8 cellular contexts compared by ENCODE assay signal in genomic region chr1:155322953-155323728, GRCh38. TPM values are rescaled to one million over a fixed set of nuclear protein-coding genes. Genes with fewer than 3 reads are reported as not detected.
DNase-seq lines count a peak whose midpoint lies in the region; ATAC-seq and TF ChIP-seq lines count a peak whose summit lies in the region.

No MANE protein-coding gene starts in this region.

- peak; percentile 37 for ATAC-seq in GM21717 (IDR thresholded peaks at IDR 0.05; ENCODE audit: unreplicated experiment)
- ATAC-seq in natural killer cell treated with Interleukin-12 subunit alpha and Interleukin-12 subunit beta and Interleukin-15 and Interleukin-18, amount 100 ng/mL, for 72 hours = peak; percentile 68 to 73
- ATAC-seq in stimulated activated naive B cell treated with anti-CD40 and anti-IgM and Interleukin-4, amounts not matched to agents 10 μg/mL and 1 μg/mL and 100 μg/mL, for 72 hours (replicated peaks) = peak; percentile 66 to 68

- H3K4me1 Mint-ChIP-seq in natural killer cell treated with Interleukin-12 subunit alpha and Interleukin-12 subunit beta and Interleukin-15 and Interleukin-18, amount 100 ng/mL, for 72 hours (ENCODE audit: low read depth in 2 of 2) = peaks cover 31 to 35% of the 10 kb centered on the region in 2 donors
- peaks cover 40 to 72% of the 10 kb centered on the region in 2 donors for H3K4me1 Mint-ChIP-seq in stimulated activated naive B cell treated with anti-CD40 and anti-IgM and Interleukin-4, amounts not matched to agents 10 μg/mL and 1 μg/mL and 100 μg/mL, for 72 hours

- DNase-seq in D341Med (ENCODE audit: low spot score) = peak; percentile 96
- DNase-seq in RWPE1 (ENCODE audit: low spot score) = peak; percentile 96
- peak; percentile 79 for DNase-seq in activated effector memory CD4-positive, alpha-beta T cell treated with Interleukin-2 at 50 U/mL for 16 hours
- DNase-seq in fibroblast of peridontal ligament (ENCODE audit: extremely low read depth) = peak; percentile 95
- DNase-seq in natural killer cell treated with Interleukin-12 subunit alpha and Interleukin-12 subunit beta and Interleukin-15 and Interleukin-18, amount 100 ng/mL, for 72 hours (ENCODE audit: low spot score) = peak; percentile 90
- DNase-seq in stimulated activated naive B cell treated with anti-CD40 and anti-IgM and Interleukin-4, amounts not matched to agents 10 μg/mL and 1 μg/mL and 100 μg/mL, for 72 hours = peak; percentile 83

- H3K4me3 Mint-ChIP-seq in natural killer cell treated with Interleukin-12 subunit alpha and Interleukin-12 subunit beta and Interleukin-15 and Interleukin-18, amount 100 ng/mL, for 72 hours = peak overlapping the region; percentile 92
- peak overlapping the region; percentile 89 to 95 for H3K4me3 Mint-ChIP-seq in stimulated activated naive B cell treated with anti-CD40 and anti-IgM and Interleukin-4, amounts not matched to agents 10 μg/mL and 1 μg/mL and 100 μg/mL, for 72 hours

- CTCF ChIA-PET in RWPE1 (lab: Yijun Ruan, JAX) = interaction anchor here (0.5 to 5.1 kb wide), 13 partner anchors 10 to 325 kb away, joined by 3 to 34 read pairs (median 4); partner anchors contain the start of gene THBS3

- POLR2A ChIA-PET in RWPE1 (lab: Yijun Ruan, JAX; ENCODE audit: low non-redundant PET) = interaction anchor here (0.7 kb wide), 1 partner anchor 50 kb away, joined by 3 read pairs; no protein-coding TSS in a partner anchor

- H3K27me3 Mint-ChIP-seq in natural killer cell treated with Interleukin-12 subunit alpha and Interleukin-12 subunit beta and Interleukin-15 and Interleukin-18, amount 100 ng/mL, for 72 hours = no peaks in the 10 kb centered on the region
- H3K27me3 Mint-ChIP-seq in stimulated activated naive B cell treated with anti-CD40 and anti-IgM and Interleukin-4, amounts not matched to agents 10 μg/mL and 1 μg/mL and 100 μg/mL, for 72 hours = no peaks in the 10 kb centered on the region

- H3K27ac Mint-ChIP-seq in natural killer cell treated with Interleukin-12 subunit alpha and Interleukin-12 subunit beta and Interleukin-15 and Interleukin-18, amount 100 ng/mL, for 72 hours = peak overlapping the region in 1 of 2 donors; percentile 21
- peak overlapping the region; percentile 56 for H3K27ac Mint-ChIP-seq in stimulated activated naive B cell treated with anti-CD40 and anti-IgM and Interleukin-4, amounts not matched to agents 10 μg/mL and 1 μg/mL and 100 μg/mL, for 72 hours

- H3K36me3 Mint-ChIP-seq in natural killer cell treated with Interleukin-12 subunit alpha and Interleukin-12 subunit beta and Interleukin-15 and Interleukin-18, amount 100 ng/mL, for 72 hours = peaks cover 11% of the 10 kb centered on the region
- peaks cover 40 to 42% of the 10 kb centered on the region in 2 donors for H3K36me3 Mint-ChIP-seq in stimulated activated naive B cell treated with anti-CD40 and anti-IgM and Interleukin-4, amounts not matched to agents 10 μg/mL and 1 μg/mL and 100 μg/mL, for 72 hours

- TF ChIP-seq CTCF in LNCAP (IDR thresholded peaks at IDR 0.05) (peak; percentile 99), RWPE1 (conservative IDR thresholded peaks at IDR 0.05; ENCODE audit: low read depth) (peak; percentile 94)

- peak overlapping the region; percentile 98 for H3K27ac ChIP-seq in RWPE1

- no peaks in the 10 kb centered on the region for H3K9me3 Mint-ChIP-seq in natural killer cell treated with Interleukin-12 subunit alpha and Interleukin-12 subunit beta and Interleukin-15 and Interleukin-18, amount 100 ng/mL, for 72 hours
- H3K9me3 Mint-ChIP-seq in stimulated activated naive B cell treated with anti-CD40 and anti-IgM and Interleukin-4, amounts not matched to agents 10 μg/mL and 1 μg/mL and 100 μg/mL, for 72 hours = no peaks in the 10 kb centered on the region

RNA-seq across cellular contexts. Expression of gene RUSC1, which starts 2.4 kb away (rescaled TPM):
- 10 to 100 TPM; 26.2 to 40.1 TPM for total RNA-seq in natural killer cell treated with Interleukin-12 subunit alpha and Interleukin-12 subunit beta and Interleukin-15 and Interleukin-18, amount 100 ng/mL, for 72 hours

RNA-seq across cellular contexts. Expression of gene FDPS, which starts 14.5 kb away (rescaled TPM):
- 100 to 1,000 TPM; 251 to 386 TPM for total RNA-seq in natural killer cell treated with Interleukin-12 subunit alpha and Interleukin-12 subunit beta and Interleukin-15 and Interleukin-18, amount 100 ng/mL, for 72 hours

RNA-seq across cellular contexts. Expression of gene PKLR, which starts 21.9 kb away (rescaled TPM):
- not detected for total RNA-seq in natural killer cell treated with Interleukin-12 subunit alpha and Interleukin-12 subunit beta and Interleukin-15 and Interleukin-18, amount 100 ng/mL, for 72 hours

RNA-seq across cellular contexts. Expression of gene HCN3, which starts 45.9 kb away (rescaled TPM):
- total RNA-seq in natural killer cell treated with Interleukin-12 subunit alpha and Interleukin-12 subunit beta and Interleukin-15 and Interleukin-18, amount 100 ng/mL, for 72 hours = 1 to 10 TPM; 2.0 to 4.7 TPM

RNA-seq across cellular contexts. Expression of gene CLK2, which starts 49.8 kb away (rescaled TPM):
- total RNA-seq in natural killer cell treated with Interleukin-12 subunit alpha and Interleukin-12 subunit beta and Interleukin-15 and Interleukin-18, amount 100 ng/mL, for 72 hours = 100 to 1,000 TPM in 1 of 2 donors, 10 to 100 TPM in 1; 77.1 to 117 TPM

Comparison
In these comparisons a context has a peak if more than half of its experiments do, and no peak if none do; other contexts are left out.
1. Peak in every context shown above with its lines: DNase-seq, ATAC-seq and H3K27ac ChIP-seq.